Comparison of ENCODE assay signal across 8 cellular contexts in the genomic region with DNA sequence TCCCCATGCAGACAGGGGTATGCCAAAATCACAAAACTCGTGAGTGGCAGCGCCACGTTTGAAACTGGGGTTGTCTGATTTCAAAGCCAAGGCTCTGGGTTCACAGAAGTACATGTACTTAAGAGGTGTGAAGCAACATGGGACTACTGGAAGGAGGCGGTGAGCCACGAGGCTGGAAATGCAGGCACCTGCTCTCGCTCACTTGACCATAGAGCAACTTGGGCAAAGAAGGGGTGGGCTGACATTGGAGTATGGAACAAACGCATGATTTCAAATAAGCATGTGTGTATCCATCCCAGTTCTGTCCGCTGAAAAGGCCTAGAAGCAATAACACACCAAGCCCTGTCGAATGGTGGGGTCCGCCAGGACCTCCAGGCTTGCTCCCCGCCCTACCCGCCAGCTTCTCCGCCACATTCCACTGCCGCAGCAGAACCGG. TPM values are rescaled to one million over a fixed set of nuclear protein-coding genes. Genes with fewer than 3 reads are reported as not detected.
DNase-seq lines count a peak whose midpoint lies in the region; ATAC-seq and TF ChIP-seq lines count a peak whose summit lies in the region.

No MANE protein-coding gene starts in this region.

- H3K4me3 ChIP-seq in brain microvascular endothelial cell (ENCODE audit: low read depth, low read length), result peak overlapping the region; percentile 99
- H3K4me3 ChIP-seq in stomach, result peak overlapping the region; percentile 69 to 100 (median 86)

- H3K27me3 Mint-ChIP-seq in activated CD8-positive, alpha-beta memory T cell treated with anti-CD3 and anti-CD28 coated beads, Interleukin-2, amount 10 ng/mL, durations not matched to agents 7 days and 5 days, result no peaks in the 10 kb centered on the region
- H3K27me3 Mint-ChIP-seq in HFFc6 (ENCODE audit: insufficient read depth), result peaks cover 2% of the 10 kb centered on the region; the same call in 1 of the 2 replicates

- DNase-seq in activated CD8-positive, alpha-beta memory T cell treated with anti-CD3 and anti-CD28 coated beads, Interleukin-2, amount 10 ng/mL, durations not matched to agents 7 days and 5 days, result peak; percentile 60
- no peak for DNase-seq in activated CD8-positive, alpha-beta memory T cell treated with anti-CD3 and anti-CD28 coated beads for 24 hours
- DNase-seq in HFFc6 (no peak), NCI-H146 treated with DMSO at 0.1 percent for 48 hours (lab: John Stamatoyannopoulos, UW; ENCODE audit: unreplicated experiment) (peak; percentile 4), brain microvascular endothelial cell (no peak), kidney tubule cell (ENCODE audit: low spot score) (peak; percentile 36), stomach (no peak), KBM-7 (no peak)

- no peak for TF ChIP-seq CTCF in HFFc6 (IDR thresholded peaks at IDR 0.05)
- TF ChIP-seq CTCF in brain microvascular endothelial cell (IDR thresholded peaks at IDR 0.05; ENCODE audit: low read depth, low read length, missing control alignments), result no peak
- no peak for TF ChIP-seq CTCF in stomach (IDR thresholded peaks at IDR 0.05)

- intact Hi-C loops in stomach (cut with DNase I; ENCODE audit: low total_unique reads), result no loop called here

- peak overlapping the region; percentile 99 for H3K27ac Mint-ChIP-seq in activated CD8-positive, alpha-beta memory T cell treated with anti-CD3 and anti-CD28 coated beads, Interleukin-2, amount 10 ng/mL, durations not matched to agents 7 days and 5 days
- peak overlapping the region; percentile 98 for H3K27ac Mint-ChIP-seq in HFFc6

- peaks cover 25% of the 10 kb centered on the region for H3K36me3 Mint-ChIP-seq in activated CD8-positive, alpha-beta memory T cell treated with anti-CD3 and anti-CD28 coated beads, Interleukin-2, amount 10 ng/mL, durations not matched to agents 7 days and 5 days
- peaks cover 19% of the 10 kb centered on the region for H3K36me3 Mint-ChIP-seq in HFFc6 (ENCODE audit: low read depth)

- H3K36me3 ChIP-seq in brain microvascular endothelial cell (replicated peaks) (peaks cover 8% of the 10 kb centered on the region), stomach (peaks cover 0 to 5% (median 2%) of the 10 kb centered on the region in 4 donors)

- in situ Hi-C loops in brain microvascular endothelial cell (cut with HindIII; ENCODE audit: low pct_ligation_motif_present, low sequenced_read_pairs) (no loop called here), KBM-7 (cut with MboI; ENCODE audit: low pct_unique_long_range_greater_than_20kb, low sequenced_read_pairs) (no loop called here)

- H3K4me1 ChIP-seq in stomach, result peaks cover 28 to 52% (median 45%) of the 10 kb centered on the region in 4 donors

- 1 to 2% (median 1%) methylated on average over 15 of the region's 15 CpGs for WGBS in stomach, 5 donors

- no peaks in the 10 kb centered on the region for H3K9me3 ChIP-seq in stomach

- peaks cover 32% of the 10 kb centered on the region for H3K4me1 Mint-ChIP-seq in activated CD8-positive, alpha-beta memory T cell treated with anti-CD3 and anti-CD28 coated beads, Interleukin-2, amount 10 ng/mL, durations not matched to agents 7 days and 5 days
- H3K4me1 Mint-ChIP-seq in HFFc6 (ENCODE audit: low read depth), result peaks cover 35% of the 10 kb centered on the region

- no peak for TF ChIP-seq EP300 in stomach (IDR thresholded peaks at IDR 0.05)

- H3K27me3 ChIP-seq in brain microvascular endothelial cell (replicated peaks) (no peaks in the 10 kb centered on the region), stomach (no peaks in the 10 kb centered on the region)

- peak in 1 of 4 donors; percentile 4 for TF ChIP-seq POLR2A in stomach (IDR thresholded peaks at IDR 0.05)

- H3K27ac ChIP-seq in brain microvascular endothelial cell (peak overlapping the region; percentile 92), stomach (peak overlapping the region; percentile 96 to 100 (median 99))

- peak; percentile 7 for ATAC-seq in activated CD8-positive, alpha-beta memory T cell treated with anti-CD3 and anti-CD28 coated beads, Interleukin-2, amount 10 ng/mL, durations not matched to agents 7 days and 5 days

- H3K9me3 Mint-ChIP-seq in activated CD8-positive, alpha-beta memory T cell treated with anti-CD3 and anti-CD28 coated beads, Interleukin-2, amount 10 ng/mL, durations not matched to agents 7 days and 5 days (ENCODE audit: low read depth), result no peaks in the 10 kb centered on the region
- H3K9me3 Mint-ChIP-seq in HFFc6, result peaks cover 4% of the 10 kb centered on the region; the same call in 1 of the 2 replicates

- peak overlapping the region; percentile 98 for H3K4me3 Mint-ChIP-seq in activated CD8-positive, alpha-beta memory T cell treated with anti-CD3 and anti-CD28 coated beads, Interleukin-2, amount 10 ng/mL, durations not matched to agents 7 days and 5 days
- peak overlapping the region; percentile 99 for H3K4me3 Mint-ChIP-seq in HFFc6

- CTCF ChIA-PET in activated CD8-positive, alpha-beta memory T cell treated with anti-CD3 and anti-CD28 coated beads, Interleukin-2, amount 10 ng/mL, durations not matched to agents 7 days and 5 days (lab: Charles Lee), result interaction anchor here (0.8 to 1.7 kb wide), 11 partner anchors 10 to 319 kb away, joined by 3 to 6 read pairs (median 4); partner anchors contain the start of gene RAB1A

RNA-seq across cellular contexts. Expression of gene ACTR2, which starts 0.6 kb away (rescaled TPM):
- 100 to 1,000 TPM; 367 to 502 TPM for total RNA-seq in activated CD8-positive, alpha-beta memory T cell treated with anti-CD3 and anti-CD28 coated beads, Interleukin-2, amount 10 ng/mL, durations not matched to agents 7 days and 5 days
- 100 to 1,000 TPM; 412 to 450 (median 427) TPM for total RNA-seq in HFFc6 (2021; fragmentation: NEBNext Ultra II Directional; extraction: Animal tissue kit (Norgen Biotek cat#: 25700))
- total RNA-seq in stomach, result 100 to 1,000 TPM in 1 of 5 donors, 10 to 100 TPM in 4; 16.8 to 187 (median 47.8) TPM
- 100 to 1,000 TPM in 1 of 3 donors, 10 to 100 TPM in 2; 50.0 to 107 (median 68.9) TPM for polyA plus RNA-seq in stomach

Comparison
In these comparisons a context has a peak if more than half of its experiments do, and no peak if none do; other contexts are left out.
1. DNase-seq: peak in activated CD8-positive, alpha-beta memory T cell treated with anti-CD3 and anti-CD28 coated beads, Interleukin-2, amount 10 ng/mL, durations not matched to agents 7 days and 5 days (single experiment), NCI-H146 treated with DMSO at 0.1 percent for 48 hours (single experiment) and kidney tubule cell (single experiment); none in activated CD8-positive, alpha-beta memory T cell treated with anti-CD3 and anti-CD28 coated beads for 24 hours (single experiment), HFFc6 (single experiment), brain microvascular endothelial cell (single experiment), stomach (single experiment) and KBM-7 (single experiment).